In genomic region chr4:190016369-190017289, GRCh38 we compare ENCODE assay signal across 18 cellular contexts. TPM values are rescaled to one million over a fixed set of nuclear protein-coding genes. Genes with fewer than 3 reads are reported as not detected.
A peak's percentile ranks its signal among the peaks of the same experiment; 100 is the strongest.
DNase-seq lines count a peak whose midpoint lies in the region; ATAC-seq and TF ChIP-seq lines count a peak whose summit lies in the region.
"Had no signal": no experiment of that assay in that cellular context is flagged by ENCODE, and none has a peak within 500 bp of the region (broad histone marks: within the 10 kb centered on the region; RNA-seq: fewer than 3 reads in every experiment).

No MANE protein-coding gene starts in this region.

- ATAC-seq in GM23338 (no peak), HG02938 (IDR thresholded peaks at IDR 0.05; ENCODE audit: unreplicated experiment) (no peak)
- no peak for ATAC-seq in activated T-cell treated with anti-CD3 and anti-CD28 coated beads, Interleukin-2, amount 50 U/mL, for 4 hours

- H3K9me3 ChIP-seq in esophagus muscularis mucosa = no peaks in the 10 kb centered on the region
- H3K9me3 ChIP-seq in parathyroid adenoma (ENCODE audit: control insufficient read depth, low read length) = no peaks in the 10 kb centered on the region

- no peak overlapping the region for H3K27ac Mint-ChIP-seq in activated T-cell treated with anti-CD3 and anti-CD28 coated beads, Interleukin-2, amount 50 U/mL, for 24 hours
- H3K27ac Mint-ChIP-seq in GM23338 = no peak overlapping the region
- H3K27ac Mint-ChIP-seq: activated naive CD4-positive, alpha-beta T cell treated with anti-CD3 and anti-CD28 coated beads, Interleukin-2, amount 50 U/mL, for 24 hours had no signal

- H3K79me2 ChIP-seq in GM23338 (replicated peaks; ENCODE audit: insufficient read depth) (no peaks in the 10 kb centered on the region), parathyroid adenoma (no peaks in the 10 kb centered on the region)

- H3K4me3 ChIP-seq in GM23338 (peak overlapping the region; percentile 54), esophagus muscularis mucosa (no peak overlapping the region), parathyroid adenoma (ENCODE audit: low read depth, low read length) (no peak overlapping the region)
- H3K4me3 ChIP-seq: PC-9 had no signal

- 0 out of 2 replicates have a peak, but pooled peaks cover 2% of the 10 kb centered on the region for H3F3A ChIP-seq in GM23338 (replicated peaks; ENCODE audit: low read depth)

- H3K9me2 ChIP-seq in GM23338 (ENCODE audit: insufficient read depth) = no peaks in the 10 kb centered on the region

- no peak for TF ChIP-seq POLR2A in esophagus muscularis mucosa (IDR thresholded peaks at IDR 0.05; ENCODE audit: low read depth)

- H3K36me3 ChIP-seq in GM23338 (ENCODE audit: insufficient read depth) (no peaks in the 10 kb centered on the region), esophagus muscularis mucosa (no peaks in the 10 kb centered on the region), parathyroid adenoma (ENCODE audit: control insufficient read depth, insufficient read depth, low read length) (no peaks in the 10 kb centered on the region)

- DNase-seq in activated T-cell treated with anti-CD3 and anti-CD28 coated beads, Interleukin-2, amount 50 U/mL, for 48 hours = peak; percentile 21 to 24
- no peak for DNase-seq in activated T-cell treated with anti-CD3 and anti-CD28 coated beads, Interleukin-2, amount 50 U/mL, for 24 hours
- no peak for DNase-seq in GM23338 (ENCODE audit: low spot score)
- peak; percentile 86 for DNase-seq in esophagus muscularis mucosa (ENCODE audit: extremely low spot score)
- no peak for DNase-seq in MV-4-11 (lab: John Stamatoyannopoulos, UW)
- no peak for DNase-seq in activated T-cell treated with anti-CD3 and anti-CD28 coated beads, Interleukin-2, amount 50 U/mL, for 4 hours
- DNase-seq: activated CD8-positive, alpha-beta memory T cell treated with anti-CD3 and anti-CD28 coated beads for 24 hours; effector CD8-positive, alpha-beta T cell; NCI-H774; PC-9 had no signal

- 20% methylated on average over 26 of the region's 43 CpGs for WGBS in esophagus muscularis mucosa

- no peak overlapping the region for H3K9ac ChIP-seq in parathyroid adenoma

- no peak overlapping the region for H3K27ac ChIP-seq in GM23338 (ENCODE audit: low read depth)
- H3K27ac ChIP-seq in esophagus muscularis mucosa (replicated peaks in 1 of 4) = no peak overlapping the region
- H3K27ac ChIP-seq in parathyroid adenoma = no peak overlapping the region
- H3K27ac ChIP-seq: PC-9 had no signal

- no peak overlapping the region for H2AFZ ChIP-seq in GM23338
- no peak overlapping the region for H2AFZ ChIP-seq in parathyroid adenoma
- H2AFZ ChIP-seq: PC-9 had no signal

- H3K4me1 Mint-ChIP-seq in activated T-cell treated with anti-CD3 and anti-CD28 coated beads, Interleukin-2, amount 50 U/mL, for 24 hours (ENCODE audit: low read depth) = peaks cover 34% of the 10 kb centered on the region
- H3K4me1 Mint-ChIP-seq in GM23338 = peaks cover 44% of the 10 kb centered on the region
- peaks cover 25% of the 10 kb centered on the region for H3K4me1 Mint-ChIP-seq in activated T-cell treated with anti-CD3 and anti-CD28 coated beads, Interleukin-2, amount 50 U/mL, for 4 hours (ENCODE audit: low read depth)

- intact Hi-C loops in esophagus muscularis mucosa (cut with DNase I) = no loop called here

- peaks cover 100% of the 10 kb centered on the region for H3K27me3 ChIP-seq in GM23338 (ENCODE audit: insufficient read depth)
- peaks cover 0 to 92% (median 50%) of the 10 kb centered on the region in 4 donors for H3K27me3 ChIP-seq in esophagus muscularis mucosa
- peaks cover 15% of the 10 kb centered on the region for H3K27me3 ChIP-seq in parathyroid adenoma (ENCODE audit: control insufficient read depth, insufficient read depth, low read length)

- TF ChIP-seq CTCF in GM23338 (conservative IDR thresholded peaks at IDR 0.05; ENCODE audit: low read depth in 2 of 2) (no peak), esophagus muscularis mucosa (IDR thresholded peaks at IDR 0.05) (no peak), parathyroid adenoma (IDR thresholded peaks at IDR 0.05) (no peak)

- peaks cover 87% of the 10 kb centered on the region for H3K27me3 Mint-ChIP-seq in activated T-cell treated with anti-CD3 and anti-CD28 coated beads, Interleukin-2, amount 50 U/mL, for 24 hours
- H3K27me3 Mint-ChIP-seq in GM23338 (ENCODE audit: insufficient read depth, low read depth, poor library complexity) = peaks cover 84% of the 10 kb centered on the region
- H3K27me3 Mint-ChIP-seq in activated T-cell treated with anti-CD3 and anti-CD28 coated beads, Interleukin-2, amount 50 U/mL, for 4 hours (ENCODE audit: low read depth) = peaks cover 79% of the 10 kb centered on the region

- H4K20me1 ChIP-seq in GM23338 (replicated peaks; ENCODE audit: insufficient read depth) = peaks cover 5% of the 10 kb centered on the region; the same call in 1 of the 2 replicates

- H3K4me2 ChIP-seq in GM23338 = peak overlapping the region; percentile 79
- H3K4me2 ChIP-seq in parathyroid adenoma (ENCODE audit: low read length) = peak overlapping the region; percentile 31
- H3K4me2 ChIP-seq: PC-9 had no signal

- H3K36me3 Mint-ChIP-seq in activated T-cell treated with anti-CD3 and anti-CD28 coated beads, Interleukin-2, amount 50 U/mL, for 24 hours (ENCODE audit: low read depth) = no peaks in the 10 kb centered on the region
- peaks cover 15% of the 10 kb centered on the region for H3K36me3 Mint-ChIP-seq in GM23338 (ENCODE audit: low read depth)
- no peaks in the 10 kb centered on the region for H3K36me3 Mint-ChIP-seq in activated T-cell treated with anti-CD3 and anti-CD28 coated beads, Interleukin-2, amount 50 U/mL, for 4 hours (ENCODE audit: insufficient read depth)

- no peak for TF ChIP-seq EP300 in esophagus muscularis mucosa (IDR thresholded peaks at IDR 0.05)

- peaks cover 10% of the 10 kb centered on the region for H3K4me1 ChIP-seq in GM23338 (ENCODE audit: insufficient read depth)
- peaks cover 15 to 68% (median 56%) of the 10 kb centered on the region in 4 donors for H3K4me1 ChIP-seq in esophagus muscularis mucosa
- no peaks in the 10 kb centered on the region for H3K4me1 ChIP-seq in parathyroid adenoma

- no peak overlapping the region for H3K4me3 Mint-ChIP-seq in activated T-cell treated with anti-CD3 and anti-CD28 coated beads, Interleukin-2, amount 50 U/mL, for 24 hours
- H3K4me3 Mint-ChIP-seq in GM23338 = peak overlapping the region; percentile 77
- H3K4me3 Mint-ChIP-seq in activated T-cell treated with anti-CD3 and anti-CD28 coated beads, Interleukin-2, amount 50 U/mL, for 4 hours = no peak overlapping the region
- H3K4me3 Mint-ChIP-seq: activated naive CD4-positive, alpha-beta T cell treated with anti-CD3 and anti-CD28 coated beads, Interleukin-2, amount 50 U/mL, for 24 hours had no signal

- H3K9me3 Mint-ChIP-seq in activated T-cell treated with anti-CD3 and anti-CD28 coated beads, Interleukin-2, amount 50 U/mL, for 24 hours = peaks cover 2% of the 10 kb centered on the region
- H3K9me3 Mint-ChIP-seq in GM23338 = peaks cover 50% of the 10 kb centered on the region
- no peaks in the 10 kb centered on the region for H3K9me3 Mint-ChIP-seq in activated T-cell treated with anti-CD3 and anti-CD28 coated beads, Interleukin-2, amount 50 U/mL, for 4 hours

TF ChIP-seq in GM23338, 12 proteins besides CTCF, POLR2A, EP300 and RAD21 (continues in another document):
- TF ChIP-seq ZNF331 (CRISPR knock-in tag; IDR thresholded peaks at IDR 0.05; ENCODE audit: low read depth) = no peak
- TF ChIP-seq JUNB (IDR thresholded peaks at IDR 0.05; ENCODE audit: unreplicated experiment) = no peak
- TF ChIP-seq ETS1 (IDR thresholded peaks at IDR 0.05) = no peak
- TF ChIP-seq EZH2 (IDR thresholded peaks at IDR 0.05; ENCODE audit: low read depth, unreplicated experiment) = peak; percentile 91
- no peak for TF ChIP-seq POLR2AphosphoS5 (IDR thresholded peaks at IDR 0.05; ENCODE audit: low read depth)
- no peak for TF ChIP-seq EZH2phosphoT487 (IDR thresholded peaks at IDR 0.05; ENCODE audit: unreplicated experiment)

RNA-seq across cellular contexts. Expression of gene FRG2, which starts 10.4 kb away (rescaled TPM):
- total RNA-seq in GM23338 (2014; rRNA removed; shearing (Covaris generic)) = not detected in 2 replicates
- polyA plus RNA-seq in GM23338 (2016; fragmentation: Nextera tagmentation; extraction: Ambion mirVana) = not detected in 2 replicates
- total RNA-seq in esophagus muscularis mucosa = not detected
- total RNA-seq in activated T-cell treated with anti-CD3 and anti-CD28 coated beads, Interleukin-2, amount 50 U/mL, for 4 hours = not detected
- total RNA-seq: bronchial epithelial cell, liver, PC-9, subcutaneous adipose tissue had no signal
- polyA plus RNA-seq: AG04450, liver had no signal

RNA-seq across cellular contexts. Expression of gene DBET, which starts 47.7 kb away (rescaled TPM):
- total RNA-seq in GM23338 (2014; rRNA removed; shearing (Covaris generic)) = not detected in 2 replicates
- polyA plus RNA-seq in GM23338 (2016; fragmentation: Nextera tagmentation; extraction: Ambion mirVana) = 0.08 TPM in 1 of 2 replicates, not detected in the other
- total RNA-seq in esophagus muscularis mucosa = not detected
- total RNA-seq in activated T-cell treated with anti-CD3 and anti-CD28 coated beads, Interleukin-2, amount 50 U/mL, for 4 hours = under 1 TPM in 1 of 3 donors, not detected in 2; 0.08 TPM
- total RNA-seq: bronchial epithelial cell, liver, PC-9, SK-MEL-5, subcutaneous adipose tissue had no signal
- polyA plus RNA-seq: AG04450, liver had no signal

Comparison
In these comparisons a context has a peak if more than half of its experiments do, and no peak if none do; other contexts are left out.
1. DNase-seq: peak in activated T-cell treated with anti-CD3 and anti-CD28 coated beads, Interleukin-2, amount 50 U/mL, for 48 hours (2 of 2) and esophagus muscularis mucosa (single experiment); none in activated T-cell treated with anti-CD3 and anti-CD28 coated beads, Interleukin-2, amount 50 U/mL, for 24 hours (single experiment), GM23338 (single experiment), MV-4-11 (single experiment) and activated T-cell treated with anti-CD3 and anti-CD28 coated beads, Interleukin-2, amount 50 U/mL, for 4 hours (single experiment).